In the genomic region with DNA sequence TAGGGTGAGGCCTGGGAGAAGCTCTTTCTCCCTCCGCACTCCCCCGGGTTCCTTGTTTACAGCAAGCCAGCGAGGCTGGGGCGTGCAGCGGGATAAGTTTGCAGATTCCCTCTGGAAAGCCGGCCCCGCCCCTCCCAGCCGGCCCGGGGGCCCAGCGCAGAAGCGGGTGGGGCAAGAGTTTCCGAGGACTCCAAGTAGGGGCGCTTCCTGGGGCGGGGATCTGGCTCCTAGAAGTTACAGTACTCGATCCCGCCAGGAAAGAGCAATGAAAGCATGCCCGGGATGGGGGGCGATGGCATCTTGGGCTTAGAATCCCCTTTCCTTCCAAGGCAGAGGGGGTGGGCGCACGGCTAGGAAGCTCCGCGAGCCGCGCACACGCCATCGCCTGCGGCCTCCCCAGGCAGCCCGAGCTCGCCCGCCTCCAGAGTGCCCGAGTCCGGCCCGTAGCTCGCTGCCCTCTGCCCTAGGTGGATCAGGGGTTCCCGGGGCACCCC, we compare ENCODE assay signal across 1 cellular context.
TF ChIP-seq lines count a peak whose summit lies in the region.

No MANE protein-coding gene starts in this region.

TF ChIP-seq in HepG2, 621 proteins besides CTCF, POLR2A, EP300 and RAD21 (continued from another document and continues in another):
- TF ChIP-seq, protein P1, sequence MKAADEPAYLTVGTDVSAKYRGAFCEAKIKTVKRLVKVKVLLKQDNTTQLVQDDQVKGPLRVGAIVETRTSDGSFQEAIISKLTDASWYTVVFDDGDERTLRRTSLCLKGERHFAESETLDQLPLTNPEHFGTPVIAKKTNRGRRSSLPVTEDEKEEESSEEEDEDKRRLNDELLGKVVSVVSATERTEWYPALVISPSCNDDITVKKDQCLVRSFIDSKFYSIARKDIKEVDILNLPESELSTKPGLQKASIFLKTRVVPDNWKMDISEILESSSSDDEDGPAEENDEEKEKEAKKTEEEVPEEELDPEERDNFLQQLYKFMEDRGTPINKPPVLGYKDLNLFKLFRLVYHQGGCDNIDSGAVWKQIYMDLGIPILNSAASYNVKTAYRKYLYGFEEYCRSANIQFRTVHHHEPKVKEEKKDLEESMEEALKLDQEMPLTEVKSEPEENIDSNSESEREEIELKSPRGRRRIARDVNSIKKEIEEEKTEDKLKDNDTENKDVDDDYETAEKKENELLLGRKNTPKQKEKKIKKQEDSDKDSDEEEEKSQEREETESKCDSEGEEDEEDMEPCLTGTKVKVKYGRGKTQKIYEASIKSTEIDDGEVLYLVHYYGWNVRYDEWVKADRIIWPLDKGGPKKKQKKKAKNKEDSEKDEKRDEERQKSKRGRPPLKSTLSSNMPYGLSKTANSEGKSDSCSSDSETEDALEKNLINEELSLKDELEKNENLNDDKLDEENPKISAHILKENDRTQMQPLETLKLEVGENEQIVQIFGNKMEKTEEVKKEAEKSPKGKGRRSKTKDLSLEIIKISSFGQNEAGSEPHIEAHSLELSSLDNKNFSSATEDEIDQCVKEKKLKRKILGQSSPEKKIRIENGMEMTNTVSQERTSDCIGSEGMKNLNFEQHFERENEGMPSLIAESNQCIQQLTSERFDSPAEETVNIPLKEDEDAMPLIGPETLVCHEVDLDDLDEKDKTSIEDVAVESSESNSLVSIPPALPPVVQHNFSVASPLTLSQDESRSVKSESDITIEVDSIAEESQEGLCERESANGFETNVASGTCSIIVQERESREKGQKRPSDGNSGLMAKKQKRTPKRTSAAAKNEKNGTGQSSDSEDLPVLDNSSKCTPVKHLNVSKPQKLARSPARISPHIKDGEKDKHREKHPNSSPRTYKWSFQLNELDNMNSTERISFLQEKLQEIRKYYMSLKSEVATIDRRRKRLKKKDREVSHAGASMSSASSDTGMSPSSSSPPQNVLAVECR (CRISPR knock-in tag; IDR thresholded peaks at IDR 0.05; ENCODE audit: borderline replicate concordance), result peak; percentile 63; the same call in 1 of the 2 replicates
- TF ChIP-seq, protein P2, sequence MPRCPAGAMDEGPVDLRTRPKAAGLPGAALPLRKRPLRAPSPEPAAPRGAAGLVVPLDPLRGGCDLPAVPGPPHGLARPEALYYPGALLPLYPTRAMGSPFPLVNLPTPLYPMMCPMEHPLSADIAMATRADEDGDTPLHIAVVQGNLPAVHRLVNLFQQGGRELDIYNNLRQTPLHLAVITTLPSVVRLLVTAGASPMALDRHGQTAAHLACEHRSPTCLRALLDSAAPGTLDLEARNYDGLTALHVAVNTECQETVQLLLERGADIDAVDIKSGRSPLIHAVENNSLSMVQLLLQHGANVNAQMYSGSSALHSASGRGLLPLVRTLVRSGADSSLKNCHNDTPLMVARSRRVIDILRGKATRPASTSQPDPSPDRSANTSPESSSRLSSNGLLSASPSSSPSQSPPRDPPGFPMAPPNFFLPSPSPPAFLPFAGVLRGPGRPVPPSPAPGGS (CRISPR knock-in tag; IDR thresholded peaks at IDR 0.05), result 0 out of 2 replicates have a peak, but pooled peaks have one; percentile 25
- TF ChIP-seq SP5 (CRISPR knock-in tag; IDR thresholded peaks at IDR 0.05; ENCODE audit: borderline replicate concordance, low read depth) (peak; percentile 44; the same call in 1 of the 2 replicates), KLF12 (CRISPR knock-in tag; IDR thresholded peaks at IDR 0.05; ENCODE audit: borderline replicate concordance) (peak; percentile 43; the same call in 1 of the 2 replicates), RORA (CRISPR knock-in tag; IDR thresholded peaks at IDR 0.05) (0 out of 2 replicates have a peak, but pooled peaks have one; percentile 30), NR2C2 (CRISPR knock-in tag; IDR thresholded peaks at IDR 0.05; ENCODE audit: borderline replicate concordance) (no peak), BRCA1 (CRISPR knock-in tag; IDR thresholded peaks at IDR 0.05) (no peak), POLR2AphosphoS2 (IDR thresholded peaks at IDR 0.05; ENCODE audit: low read depth, low read length) (no peak), ZNF644 (CRISPR knock-in tag; IDR thresholded peaks at IDR 0.05; ENCODE audit: low read depth) (no peak), PCBP2 (optimal IDR thresholded peaks at IDR 0.05; ENCODE audit: low read depth, low read length, poor library complexity, severe bottlenecking) (no peak), CC2D1A (CRISPR knock-in tag; IDR thresholded peaks at IDR 0.05) (no peak), YY1 (IDR thresholded peaks at IDR 0.05; ENCODE audit: insufficient read depth, insufficient replicate concordance, low read depth, low read length) (peak; percentile 15), THYN1 (CRISPR knock-in tag; IDR thresholded peaks at IDR 0.05; ENCODE audit: borderline replicate concordance, low read depth) (no peak)
- TF ChIP-seq, protein P3, sequence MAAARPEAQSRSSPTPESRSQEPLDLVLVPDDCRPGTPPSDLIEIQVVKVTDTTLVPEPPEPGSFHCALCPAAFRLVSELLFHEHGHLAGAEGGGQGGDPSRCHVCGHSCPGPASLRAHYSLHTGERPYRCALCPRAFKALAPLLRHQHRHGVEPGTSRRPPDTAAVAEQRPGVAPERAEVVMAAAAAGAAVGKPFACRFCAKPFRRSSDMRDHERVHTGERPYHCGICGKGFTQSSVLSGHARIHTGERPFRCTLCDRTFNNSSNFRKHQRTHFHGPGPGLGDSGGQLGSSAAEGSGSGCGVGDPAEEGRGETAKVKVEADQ (CRISPR knock-in tag; IDR thresholded peaks at IDR 0.05; ENCODE audit: borderline replicate concordance), result peak; percentile 35; the same call in 1 of the 2 replicates
- TF ChIP-seq, protein P4, sequence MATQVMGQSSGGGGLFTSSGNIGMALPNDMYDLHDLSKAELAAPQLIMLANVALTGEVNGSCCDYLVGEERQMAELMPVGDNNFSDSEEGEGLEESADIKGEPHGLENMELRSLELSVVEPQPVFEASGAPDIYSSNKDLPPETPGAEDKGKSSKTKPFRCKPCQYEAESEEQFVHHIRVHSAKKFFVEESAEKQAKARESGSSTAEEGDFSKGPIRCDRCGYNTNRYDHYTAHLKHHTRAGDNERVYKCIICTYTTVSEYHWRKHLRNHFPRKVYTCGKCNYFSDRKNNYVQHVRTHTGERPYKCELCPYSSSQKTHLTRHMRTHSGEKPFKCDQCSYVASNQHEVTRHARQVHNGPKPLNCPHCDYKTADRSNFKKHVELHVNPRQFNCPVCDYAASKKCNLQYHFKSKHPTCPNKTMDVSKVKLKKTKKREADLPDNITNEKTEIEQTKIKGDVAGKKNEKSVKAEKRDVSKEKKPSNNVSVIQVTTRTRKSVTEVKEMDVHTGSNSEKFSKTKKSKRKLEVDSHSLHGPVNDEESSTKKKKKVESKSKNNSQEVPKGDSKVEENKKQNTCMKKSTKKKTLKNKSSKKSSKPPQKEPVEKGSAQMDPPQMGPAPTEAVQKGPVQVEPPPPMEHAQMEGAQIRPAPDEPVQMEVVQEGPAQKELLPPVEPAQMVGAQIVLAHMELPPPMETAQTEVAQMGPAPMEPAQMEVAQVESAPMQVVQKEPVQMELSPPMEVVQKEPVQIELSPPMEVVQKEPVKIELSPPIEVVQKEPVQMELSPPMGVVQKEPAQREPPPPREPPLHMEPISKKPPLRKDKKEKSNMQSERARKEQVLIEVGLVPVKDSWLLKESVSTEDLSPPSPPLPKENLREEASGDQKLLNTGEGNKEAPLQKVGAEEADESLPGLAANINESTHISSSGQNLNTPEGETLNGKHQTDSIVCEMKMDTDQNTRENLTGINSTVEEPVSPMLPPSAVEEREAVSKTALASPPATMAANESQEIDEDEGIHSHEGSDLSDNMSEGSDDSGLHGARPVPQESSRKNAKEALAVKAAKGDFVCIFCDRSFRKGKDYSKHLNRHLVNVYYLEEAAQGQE (IDR thresholded peaks at IDR 0.05; ENCODE audit: borderline replicate concordance in 1 of 2, low read depth in 1 of 2, low read length in 2 of 2), result no peak
- TF ChIP-seq, protein P5, sequence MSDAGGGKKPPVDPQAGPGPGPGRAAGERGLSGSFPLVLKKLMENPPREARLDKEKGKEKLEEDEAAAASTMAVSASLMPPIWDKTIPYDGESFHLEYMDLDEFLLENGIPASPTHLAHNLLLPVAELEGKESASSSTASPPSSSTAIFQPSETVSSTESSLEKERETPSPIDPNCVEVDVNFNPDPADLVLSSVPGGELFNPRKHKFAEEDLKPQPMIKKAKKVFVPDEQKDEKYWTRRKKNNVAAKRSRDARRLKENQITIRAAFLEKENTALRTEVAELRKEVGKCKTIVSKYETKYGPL (CRISPR knock-in tag; IDR thresholded peaks at IDR 0.05), result no peak
- TF ChIP-seq, protein P6, sequence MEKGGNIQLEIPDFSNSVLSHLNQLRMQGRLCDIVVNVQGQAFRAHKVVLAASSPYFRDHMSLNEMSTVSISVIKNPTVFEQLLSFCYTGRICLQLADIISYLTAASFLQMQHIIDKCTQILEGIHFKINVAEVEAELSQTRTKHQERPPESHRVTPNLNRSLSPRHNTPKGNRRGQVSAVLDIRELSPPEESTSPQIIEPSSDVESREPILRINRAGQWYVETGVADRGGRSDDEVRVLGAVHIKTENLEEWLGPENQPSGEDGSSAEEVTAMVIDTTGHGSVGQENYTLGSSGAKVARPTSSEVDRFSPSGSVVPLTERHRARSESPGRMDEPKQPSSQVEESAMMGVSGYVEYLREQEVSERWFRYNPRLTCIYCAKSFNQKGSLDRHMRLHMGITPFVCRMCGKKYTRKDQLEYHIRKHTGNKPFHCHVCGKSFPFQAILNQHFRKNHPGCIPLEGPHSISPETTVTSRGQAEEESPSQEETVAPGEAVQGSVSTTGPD (CRISPR knock-in tag; IDR thresholded peaks at IDR 0.05), result 0 out of 2 replicates have a peak, but pooled peaks have one; percentile 53
- TF ChIP-seq, protein P7, sequence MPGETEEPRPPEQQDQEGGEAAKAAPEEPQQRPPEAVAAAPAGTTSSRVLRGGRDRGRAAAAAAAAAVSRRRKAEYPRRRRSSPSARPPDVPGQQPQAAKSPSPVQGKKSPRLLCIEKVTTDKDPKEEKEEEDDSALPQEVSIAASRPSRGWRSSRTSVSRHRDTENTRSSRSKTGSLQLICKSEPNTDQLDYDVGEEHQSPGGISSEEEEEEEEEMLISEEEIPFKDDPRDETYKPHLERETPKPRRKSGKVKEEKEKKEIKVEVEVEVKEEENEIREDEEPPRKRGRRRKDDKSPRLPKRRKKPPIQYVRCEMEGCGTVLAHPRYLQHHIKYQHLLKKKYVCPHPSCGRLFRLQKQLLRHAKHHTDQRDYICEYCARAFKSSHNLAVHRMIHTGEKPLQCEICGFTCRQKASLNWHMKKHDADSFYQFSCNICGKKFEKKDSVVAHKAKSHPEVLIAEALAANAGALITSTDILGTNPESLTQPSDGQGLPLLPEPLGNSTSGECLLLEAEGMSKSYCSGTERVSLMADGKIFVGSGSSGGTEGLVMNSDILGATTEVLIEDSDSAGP (CRISPR knock-in tag; IDR thresholded peaks at IDR 0.05; ENCODE audit: borderline replicate concordance), result no peak
- TF ChIP-seq, protein P8, sequence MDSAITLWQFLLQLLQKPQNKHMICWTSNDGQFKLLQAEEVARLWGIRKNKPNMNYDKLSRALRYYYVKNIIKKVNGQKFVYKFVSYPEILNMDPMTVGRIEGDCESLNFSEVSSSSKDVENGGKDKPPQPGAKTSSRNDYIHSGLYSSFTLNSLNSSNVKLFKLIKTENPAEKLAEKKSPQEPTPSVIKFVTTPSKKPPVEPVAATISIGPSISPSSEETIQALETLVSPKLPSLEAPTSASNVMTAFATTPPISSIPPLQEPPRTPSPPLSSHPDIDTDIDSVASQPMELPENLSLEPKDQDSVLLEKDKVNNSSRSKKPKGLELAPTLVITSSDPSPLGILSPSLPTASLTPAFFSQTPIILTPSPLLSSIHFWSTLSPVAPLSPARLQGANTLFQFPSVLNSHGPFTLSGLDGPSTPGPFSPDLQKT (CRISPR knock-in tag; IDR thresholded peaks at IDR 0.05; ENCODE audit: borderline replicate concordance), result no peak
- TF ChIP-seq, protein P9, sequence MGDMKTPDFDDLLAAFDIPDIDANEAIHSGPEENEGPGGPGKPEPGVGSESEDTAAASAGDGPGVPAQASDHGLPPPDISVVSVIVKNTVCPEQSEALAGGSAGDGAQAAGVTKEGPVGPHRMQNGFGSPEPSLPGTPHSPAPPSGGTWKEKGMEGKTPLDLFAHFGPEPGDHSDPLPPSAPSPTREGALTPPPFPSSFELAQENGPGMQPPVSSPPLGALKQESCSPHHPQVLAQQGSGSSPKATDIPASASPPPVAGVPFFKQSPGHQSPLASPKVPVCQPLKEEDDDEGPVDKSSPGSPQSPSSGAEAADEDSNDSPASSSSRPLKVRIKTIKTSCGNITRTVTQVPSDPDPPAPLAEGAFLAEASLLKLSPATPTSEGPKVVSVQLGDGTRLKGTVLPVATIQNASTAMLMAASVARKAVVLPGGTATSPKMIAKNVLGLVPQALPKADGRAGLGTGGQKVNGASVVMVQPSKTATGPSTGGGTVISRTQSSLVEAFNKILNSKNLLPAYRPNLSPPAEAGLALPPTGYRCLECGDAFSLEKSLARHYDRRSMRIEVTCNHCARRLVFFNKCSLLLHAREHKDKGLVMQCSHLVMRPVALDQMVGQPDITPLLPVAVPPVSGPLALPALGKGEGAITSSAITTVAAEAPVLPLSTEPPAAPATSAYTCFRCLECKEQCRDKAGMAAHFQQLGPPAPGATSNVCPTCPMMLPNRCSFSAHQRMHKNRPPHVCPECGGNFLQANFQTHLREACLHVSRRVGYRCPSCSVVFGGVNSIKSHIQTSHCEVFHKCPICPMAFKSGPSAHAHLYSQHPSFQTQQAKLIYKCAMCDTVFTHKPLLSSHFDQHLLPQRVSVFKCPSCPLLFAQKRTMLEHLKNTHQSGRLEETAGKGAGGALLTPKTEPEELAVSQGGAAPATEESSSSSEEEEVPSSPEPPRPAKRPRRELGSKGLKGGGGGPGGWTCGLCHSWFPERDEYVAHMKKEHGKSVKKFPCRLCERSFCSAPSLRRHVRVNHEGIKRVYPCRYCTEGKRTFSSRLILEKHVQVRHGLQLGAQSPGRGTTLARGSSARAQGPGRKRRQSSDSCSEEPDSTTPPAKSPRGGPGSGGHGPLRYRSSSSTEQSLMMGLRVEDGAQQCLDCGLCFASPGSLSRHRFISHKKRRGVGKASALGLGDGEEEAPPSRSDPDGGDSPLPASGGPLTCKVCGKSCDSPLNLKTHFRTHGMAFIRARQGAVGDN (CRISPR knock-in tag; IDR thresholded peaks at IDR 0.05), result peak; percentile 74
- TF ChIP-seq, protein P10, sequence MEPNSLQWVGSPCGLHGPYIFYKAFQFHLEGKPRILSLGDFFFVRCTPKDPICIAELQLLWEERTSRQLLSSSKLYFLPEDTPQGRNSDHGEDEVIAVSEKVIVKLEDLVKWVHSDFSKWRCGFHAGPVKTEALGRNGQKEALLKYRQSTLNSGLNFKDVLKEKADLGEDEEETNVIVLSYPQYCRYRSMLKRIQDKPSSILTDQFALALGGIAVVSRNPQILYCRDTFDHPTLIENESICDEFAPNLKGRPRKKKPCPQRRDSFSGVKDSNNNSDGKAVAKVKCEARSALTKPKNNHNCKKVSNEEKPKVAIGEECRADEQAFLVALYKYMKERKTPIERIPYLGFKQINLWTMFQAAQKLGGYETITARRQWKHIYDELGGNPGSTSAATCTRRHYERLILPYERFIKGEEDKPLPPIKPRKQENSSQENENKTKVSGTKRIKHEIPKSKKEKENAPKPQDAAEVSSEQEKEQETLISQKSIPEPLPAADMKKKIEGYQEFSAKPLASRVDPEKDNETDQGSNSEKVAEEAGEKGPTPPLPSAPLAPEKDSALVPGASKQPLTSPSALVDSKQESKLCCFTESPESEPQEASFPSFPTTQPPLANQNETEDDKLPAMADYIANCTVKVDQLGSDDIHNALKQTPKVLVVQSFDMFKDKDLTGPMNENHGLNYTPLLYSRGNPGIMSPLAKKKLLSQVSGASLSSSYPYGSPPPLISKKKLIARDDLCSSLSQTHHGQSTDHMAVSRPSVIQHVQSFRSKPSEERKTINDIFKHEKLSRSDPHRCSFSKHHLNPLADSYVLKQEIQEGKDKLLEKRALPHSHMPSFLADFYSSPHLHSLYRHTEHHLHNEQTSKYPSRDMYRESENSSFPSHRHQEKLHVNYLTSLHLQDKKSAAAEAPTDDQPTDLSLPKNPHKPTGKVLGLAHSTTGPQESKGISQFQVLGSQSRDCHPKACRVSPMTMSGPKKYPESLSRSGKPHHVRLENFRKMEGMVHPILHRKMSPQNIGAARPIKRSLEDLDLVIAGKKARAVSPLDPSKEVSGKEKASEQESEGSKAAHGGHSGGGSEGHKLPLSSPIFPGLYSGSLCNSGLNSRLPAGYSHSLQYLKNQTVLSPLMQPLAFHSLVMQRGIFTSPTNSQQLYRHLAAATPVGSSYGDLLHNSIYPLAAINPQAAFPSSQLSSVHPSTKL (CRISPR knock-in tag; IDR thresholded peaks at IDR 0.05), result peak; percentile 27; the same call in 1 of the 2 replicates
